1 cellular context compared by ENCODE assay signal in genomic region chr1:36300526-36300925, GRCh38.
TF ChIP-seq lines count a peak whose summit lies in the region.

No MANE protein-coding gene starts in this region.

TF ChIP-seq in K562, 482 proteins besides CTCF, POLR2A, EP300 and RAD21 (continued from another document):
- TF ChIP-seq ZNF584 (CRISPR knock-in tag; IDR thresholded peaks at IDR 0.05; ENCODE audit: low read depth), result no peak
- no peak for TF ChIP-seq BCLAF1 (IDR thresholded peaks at IDR 0.05; ENCODE audit: borderline replicate concordance in 1 of 2, control insufficient read depth in 1 of 2, low read depth in 2 of 2, low read length in 1 of 2)
- TF ChIP-seq ZNF586 (CRISPR knock-in tag; conservative IDR thresholded peaks at IDR 0.05), result no peak
- TF ChIP-seq THAP7 (CRISPR knock-in tag; IDR thresholded peaks at IDR 0.05), result no peak
- TF ChIP-seq, protein P1, sequence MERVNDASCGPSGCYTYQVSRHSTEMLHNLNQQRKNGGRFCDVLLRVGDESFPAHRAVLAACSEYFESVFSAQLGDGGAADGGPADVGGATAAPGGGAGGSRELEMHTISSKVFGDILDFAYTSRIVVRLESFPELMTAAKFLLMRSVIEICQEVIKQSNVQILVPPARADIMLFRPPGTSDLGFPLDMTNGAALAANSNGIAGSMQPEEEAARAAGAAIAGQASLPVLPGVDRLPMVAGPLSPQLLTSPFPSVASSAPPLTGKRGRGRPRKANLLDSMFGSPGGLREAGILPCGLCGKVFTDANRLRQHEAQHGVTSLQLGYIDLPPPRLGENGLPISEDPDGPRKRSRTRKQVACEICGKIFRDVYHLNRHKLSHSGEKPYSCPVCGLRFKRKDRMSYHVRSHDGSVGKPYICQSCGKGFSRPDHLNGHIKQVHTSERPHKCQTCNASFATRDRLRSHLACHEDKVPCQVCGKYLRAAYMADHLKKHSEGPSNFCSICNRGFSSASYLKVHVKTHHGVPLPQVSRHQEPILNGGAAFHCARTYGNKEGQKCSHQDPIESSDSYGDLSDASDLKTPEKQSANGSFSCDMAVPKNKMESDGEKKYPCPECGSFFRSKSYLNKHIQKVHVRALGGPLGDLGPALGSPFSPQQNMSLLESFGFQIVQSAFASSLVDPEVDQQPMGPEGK (CRISPR knock-in tag; IDR thresholded peaks at IDR 0.05; ENCODE audit: borderline replicate concordance), result no peak
- no peak for TF ChIP-seq GABPB1 (CRISPR knock-in tag; IDR thresholded peaks at IDR 0.05)
- TF ChIP-seq, protein P2, sequence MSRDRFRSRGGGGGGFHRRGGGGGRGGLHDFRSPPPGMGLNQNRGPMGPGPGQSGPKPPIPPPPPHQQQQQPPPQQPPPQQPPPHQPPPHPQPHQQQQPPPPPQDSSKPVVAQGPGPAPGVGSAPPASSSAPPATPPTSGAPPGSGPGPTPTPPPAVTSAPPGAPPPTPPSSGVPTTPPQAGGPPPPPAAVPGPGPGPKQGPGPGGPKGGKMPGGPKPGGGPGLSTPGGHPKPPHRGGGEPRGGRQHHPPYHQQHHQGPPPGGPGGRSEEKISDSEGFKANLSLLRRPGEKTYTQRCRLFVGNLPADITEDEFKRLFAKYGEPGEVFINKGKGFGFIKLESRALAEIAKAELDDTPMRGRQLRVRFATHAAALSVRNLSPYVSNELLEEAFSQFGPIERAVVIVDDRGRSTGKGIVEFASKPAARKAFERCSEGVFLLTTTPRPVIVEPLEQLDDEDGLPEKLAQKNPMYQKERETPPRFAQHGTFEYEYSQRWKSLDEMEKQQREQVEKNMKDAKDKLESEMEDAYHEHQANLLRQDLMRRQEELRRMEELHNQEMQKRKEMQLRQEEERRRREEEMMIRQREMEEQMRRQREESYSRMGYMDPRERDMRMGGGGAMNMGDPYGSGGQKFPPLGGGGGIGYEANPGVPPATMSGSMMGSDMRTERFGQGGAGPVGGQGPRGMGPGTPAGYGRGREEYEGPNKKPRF (IDR thresholded peaks at IDR 0.05; ENCODE audit: low read depth, low read length), result no peak
- no peak for TF ChIP-seq ZNF124 (CRISPR knock-in tag; IDR thresholded peaks at IDR 0.05)
- no peak for TF ChIP-seq RUNX1 (IDR thresholded peaks at IDR 0.05; ENCODE audit: low read depth)
- TF ChIP-seq, protein P3, sequence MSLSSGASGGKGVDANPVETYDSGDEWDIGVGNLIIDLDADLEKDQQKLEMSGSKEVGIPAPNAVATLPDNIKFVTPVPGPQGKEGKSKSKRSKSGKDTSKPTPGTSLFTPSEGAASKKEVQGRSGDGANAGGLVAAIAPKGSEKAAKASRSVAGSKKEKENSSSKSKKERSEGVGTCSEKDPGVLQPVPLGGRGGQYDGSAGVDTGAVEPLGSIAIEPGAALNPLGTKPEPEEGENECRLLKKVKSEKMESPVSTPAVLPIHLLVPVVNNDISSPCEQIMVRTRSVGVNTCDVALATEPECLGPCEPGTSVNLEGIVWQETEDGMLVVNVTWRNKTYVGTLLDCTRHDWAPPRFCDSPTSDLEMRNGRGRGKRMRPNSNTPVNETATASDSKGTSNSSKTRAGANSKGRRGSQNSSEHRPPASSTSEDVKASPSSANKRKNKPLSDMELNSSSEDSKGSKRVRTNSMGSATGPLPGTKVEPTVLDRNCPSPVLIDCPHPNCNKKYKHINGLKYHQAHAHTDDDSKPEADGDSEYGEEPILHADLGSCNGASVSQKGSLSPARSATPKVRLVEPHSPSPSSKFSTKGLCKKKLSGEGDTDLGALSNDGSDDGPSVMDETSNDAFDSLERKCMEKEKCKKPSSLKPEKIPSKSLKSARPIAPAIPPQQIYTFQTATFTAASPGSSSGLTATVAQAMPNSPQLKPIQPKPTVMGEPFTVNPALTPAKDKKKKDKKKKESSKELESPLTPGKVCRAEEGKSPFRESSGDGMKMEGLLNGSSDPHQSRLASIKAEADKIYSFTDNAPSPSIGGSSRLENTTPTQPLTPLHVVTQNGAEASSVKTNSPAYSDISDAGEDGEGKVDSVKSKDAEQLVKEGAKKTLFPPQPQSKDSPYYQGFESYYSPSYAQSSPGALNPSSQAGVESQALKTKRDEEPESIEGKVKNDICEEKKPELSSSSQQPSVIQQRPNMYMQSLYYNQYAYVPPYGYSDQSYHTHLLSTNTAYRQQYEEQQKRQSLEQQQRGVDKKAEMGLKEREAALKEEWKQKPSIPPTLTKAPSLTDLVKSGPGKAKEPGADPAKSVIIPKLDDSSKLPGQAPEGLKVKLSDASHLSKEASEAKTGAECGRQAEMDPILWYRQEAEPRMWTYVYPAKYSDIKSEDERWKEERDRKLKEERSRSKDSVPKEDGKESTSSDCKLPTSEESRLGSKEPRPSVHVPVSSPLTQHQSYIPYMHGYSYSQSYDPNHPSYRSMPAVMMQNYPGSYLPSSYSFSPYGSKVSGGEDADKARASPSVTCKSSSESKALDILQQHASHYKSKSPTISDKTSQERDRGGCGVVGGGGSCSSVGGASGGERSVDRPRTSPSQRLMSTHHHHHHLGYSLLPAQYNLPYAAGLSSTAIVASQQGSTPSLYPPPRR (CRISPR knock-in tag; IDR thresholded peaks at IDR 0.05; ENCODE audit: borderline replicate concordance), result no peak
- TF ChIP-seq ZNF165 (CRISPR knock-in tag; IDR thresholded peaks at IDR 0.05; ENCODE audit: borderline replicate concordance), result no peak
- no peak for TF ChIP-seq GTF2E2 (tag; IDR thresholded peaks at IDR 0.05)
- TF ChIP-seq, protein P4, sequence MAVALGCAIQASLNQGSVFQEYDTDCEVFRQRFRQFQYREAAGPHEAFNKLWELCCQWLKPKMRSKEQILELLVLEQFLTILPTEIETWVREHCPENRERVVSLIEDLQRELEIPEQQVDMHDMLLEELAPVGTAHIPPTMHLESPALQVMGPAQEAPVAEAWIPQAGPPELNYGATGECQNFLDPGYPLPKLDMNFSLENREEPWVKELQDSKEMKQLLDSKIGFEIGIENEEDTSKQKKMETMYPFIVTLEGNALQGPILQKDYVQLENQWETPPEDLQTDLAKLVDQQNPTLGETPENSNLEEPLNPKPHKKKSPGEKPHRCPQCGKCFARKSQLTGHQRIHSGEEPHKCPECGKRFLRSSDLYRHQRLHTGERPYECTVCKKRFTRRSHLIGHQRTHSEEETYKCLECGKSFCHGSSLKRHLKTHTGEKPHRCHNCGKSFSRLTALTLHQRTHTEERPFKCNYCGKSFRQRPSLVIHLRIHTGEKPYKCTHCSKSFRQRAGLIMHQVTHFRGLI (CRISPR knock-in tag; IDR thresholded peaks at IDR 0.05), result no peak
